ENCODE assay signal across 1 cellular context in the genomic region with DNA sequence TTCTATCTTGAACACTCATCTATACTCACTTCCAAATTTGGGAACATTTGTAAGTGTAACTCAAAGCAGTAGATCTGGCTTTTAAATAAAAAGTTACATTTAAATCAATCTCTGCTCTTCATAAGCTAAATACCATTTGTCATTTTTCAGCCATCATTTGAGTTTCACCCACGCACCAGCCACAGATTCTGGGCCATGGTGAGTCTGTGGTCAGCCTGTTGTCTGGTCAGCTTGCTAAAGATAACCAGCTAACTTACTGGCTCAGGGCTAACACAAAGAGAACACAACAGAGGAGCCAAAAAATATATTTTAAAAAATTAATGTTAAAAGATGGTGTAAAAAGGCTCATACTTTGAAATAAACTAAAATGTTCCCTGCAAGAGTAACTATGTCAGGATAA.
TF ChIP-seq lines count a peak whose summit lies in the region.

No MANE protein-coding gene starts in this region.

TF ChIP-seq in GM12878, 131 proteins besides CTCF, POLR2A, EP300 and RAD21 (continued from another document):
- TF ChIP-seq, protein P1, sequence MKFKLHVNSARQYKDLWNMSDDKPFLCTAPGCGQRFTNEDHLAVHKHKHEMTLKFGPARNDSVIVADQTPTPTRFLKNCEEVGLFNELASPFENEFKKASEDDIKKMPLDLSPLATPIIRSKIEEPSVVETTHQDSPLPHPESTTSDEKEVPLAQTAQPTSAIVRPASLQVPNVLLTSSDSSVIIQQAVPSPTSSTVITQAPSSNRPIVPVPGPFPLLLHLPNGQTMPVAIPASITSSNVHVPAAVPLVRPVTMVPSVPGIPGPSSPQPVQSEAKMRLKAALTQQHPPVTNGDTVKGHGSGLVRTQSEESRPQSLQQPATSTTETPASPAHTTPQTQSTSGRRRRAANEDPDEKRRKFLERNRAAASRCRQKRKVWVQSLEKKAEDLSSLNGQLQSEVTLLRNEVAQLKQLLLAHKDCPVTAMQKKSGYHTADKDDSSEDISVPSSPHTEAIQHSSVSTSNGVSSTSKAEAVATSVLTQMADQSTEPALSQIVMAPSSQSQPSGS (IDR thresholded peaks at IDR 0.05; ENCODE audit: low read length) = no peak
- TF ChIP-seq SPI1 (IDR thresholded peaks at IDR 0.05; ENCODE audit: borderline replicate concordance, insufficient read depth, low read depth, low read length) (no peak), KAT2A (conservative IDR thresholded peaks at IDR 0.05; ENCODE audit: control insufficient read depth, low read depth, low read length) (no peak), NR2F1 (conservative IDR thresholded peaks at IDR 0.05) (no peak), HCFC1 (IDR thresholded peaks at IDR 0.05; ENCODE audit: low read length) (no peak)
TF ChIP-seq in GM12878: peak in this region for 0.
